8 cellular contexts compared by ENCODE assay signal in genomic region chr9:28073278-28073677, GRCh38.
DNase-seq lines count a peak whose midpoint lies in the region; ATAC-seq lines count a peak whose summit lies in the region.

No MANE protein-coding gene starts in this region.

- H3K27me3 ChIP-seq in adipocyte (replicated peaks; ENCODE audit: control insufficient read depth, insufficient read depth, low read length), result no peaks in the 10 kb centered on the region

- H3K4me3 ChIP-seq in adipocyte (ENCODE audit: low read length), result no peak overlapping the region

- H3K9ac ChIP-seq in adipocyte (ENCODE audit: low read length), result no peak overlapping the region

- H3K36me3 ChIP-seq in adipocyte (ENCODE audit: control insufficient read depth, insufficient read depth, low read length, severe bottlenecking), result no peaks in the 10 kb centered on the region

- no peaks in the 10 kb centered on the region for H3K9me3 ChIP-seq in adipocyte (ENCODE audit: control insufficient read depth, low read length)

- H3K4me1 ChIP-seq in adipocyte (ENCODE audit: control insufficient read depth, insufficient read depth, low read length), result no peaks in the 10 kb centered on the region

- ATAC-seq in HG03108 (IDR thresholded peaks at IDR 0.05; ENCODE audit: unreplicated experiment) (no peak), HG02840 (IDR thresholded peaks at IDR 0.05; ENCODE audit: low FRiP score, unreplicated experiment) (no peak)

- peak; percentile 33 for DNase-seq in NCI-H1436 (lab: John Stamatoyannopoulos, UW)
- DNase-seq in NCI-H1436 treated with DMSO at 0.1 percent for 48 hours (lab: John Stamatoyannopoulos, UW), result no peak
- DNase-seq in LoVo (ENCODE audit: low spot score), result peak; percentile 38
- peak; percentile 54 for DNase-seq in adipocyte (ENCODE audit: low read depth)
- DNase-seq in kidney tubule cell (ENCODE audit: low spot score), result peak; percentile 65
- no peak for DNase-seq in stimulated activated CD4-positive, alpha-beta T cell treated with anti-CD3 and anti-CD28 coated beads, Interleukin-4, amount 100 ng/mL, for 1 hour

Comparison
In these comparisons a context has a peak if more than half of its experiments do, and no peak if none do; other contexts are left out.
1. DNase-seq: peak in NCI-H1436 (single experiment), LoVo (single experiment), adipocyte (single experiment) and kidney tubule cell (single experiment); none in NCI-H1436 treated with DMSO at 0.1 percent for 48 hours (single experiment) and stimulated activated CD4-positive, alpha-beta T cell treated with anti-CD3 and anti-CD28 coated beads, Interleukin-4, amount 100 ng/mL, for 1 hour (single experiment).